Comparison of ENCODE assay signal across 8 cellular contexts in the genomic region with DNA sequence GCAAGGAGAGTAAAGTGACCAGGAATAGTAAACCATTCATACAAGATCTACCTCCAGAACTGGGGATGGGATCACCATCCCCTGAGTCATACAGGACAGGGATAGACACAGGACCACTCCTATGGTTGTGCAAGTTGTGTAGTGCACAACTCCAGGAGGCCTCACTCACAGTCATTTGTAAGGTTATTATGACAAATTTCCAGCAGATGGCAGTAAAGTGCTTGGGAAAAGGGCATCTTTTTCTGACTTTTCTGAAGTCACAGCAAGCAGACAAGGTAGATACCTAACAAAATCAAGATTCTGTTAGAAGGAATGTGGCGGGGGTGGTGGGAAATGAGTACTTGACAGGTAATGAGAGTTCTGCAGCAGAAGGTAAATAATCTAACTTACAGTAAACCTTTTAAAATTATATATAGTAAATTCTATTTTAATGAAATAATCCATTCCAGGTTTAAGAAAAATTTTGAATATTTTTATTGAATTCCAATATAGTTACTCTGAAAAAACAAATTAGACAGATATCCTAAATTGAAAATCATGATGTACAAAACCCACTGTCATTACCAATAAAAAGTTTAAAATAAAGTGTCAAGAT. TPM values are rescaled to one million over a fixed set of nuclear protein-coding genes. Genes with fewer than 3 reads are reported as not detected.
A peak's percentile ranks its signal among the peaks of the same experiment; 100 is the strongest.
DNase-seq lines count a peak whose midpoint lies in the region; ATAC-seq and TF ChIP-seq lines count a peak whose summit lies in the region.

No MANE protein-coding gene starts in this region.

- H3F3A ChIP-seq in smooth muscle cell (ENCODE audit: low read depth) = no peaks in the 10 kb centered on the region

- no peak overlapping the region for H3K9ac ChIP-seq in smooth muscle cell (ENCODE audit: low read depth)

- H3K79me2 ChIP-seq in smooth muscle cell (ENCODE audit: low read depth) = no peaks in the 10 kb centered on the region

- H3K36me3 ChIP-seq in BE2C (peaks cover 8% of the 10 kb centered on the region), smooth muscle cell (ENCODE audit: low read depth) (no peaks in the 10 kb centered on the region)

- H3K9me3 ChIP-seq in BE2C = no peaks in the 10 kb centered on the region
- no peaks in the 10 kb centered on the region for H3K9me3 ChIP-seq in smooth muscle cell (replicated peaks; ENCODE audit: low read depth)

- no peaks in the 10 kb centered on the region for H4K20me1 ChIP-seq in smooth muscle cell (ENCODE audit: low read depth)

- TF ChIP-seq CTCF in BE2C (IDR thresholded peaks at IDR 0.05; ENCODE audit: low read depth, low read length) (peak; percentile 72), GM12874 (IDR thresholded peaks at IDR 0.05; ENCODE audit: insufficient read depth, low read depth, low read length) (peak; percentile 45), smooth muscle cell (IDR thresholded peaks at IDR 0.05; ENCODE audit: borderline replicate concordance, insufficient read depth, poor library complexity, severe bottlenecking) (peak; percentile 66)

- WGBS in smooth muscle cell (ENCODE audit: low lambda C conversion rate) = 12% methylated on average over 1 of the region's 1 CpG

- H3K27ac ChIP-seq in smooth muscle cell (ENCODE audit: low read depth) = no peak overlapping the region

- H3K4me3 ChIP-seq in BE2C (ENCODE audit: low read depth, low read length) = no peak overlapping the region
- no peak overlapping the region for H3K4me3 ChIP-seq in smooth muscle cell

- DNase-seq in BE2C = peak; percentile 16
- peak; percentile 85 for DNase-seq in NCI-H82 (lab: John Stamatoyannopoulos, UW)
- peak; percentile 76 for DNase-seq in astrocyte of the hippocampus (ENCODE audit: low read depth, low spot score)
- peak; percentile 59 for DNase-seq in iPS DF 19.7 (ENCODE audit: low read depth, low spot score)
- no peak for DNase-seq in smooth muscle cell (lab: John Stamatoyannopoulos, UW; ENCODE audit: unreplicated experiment)

- H3K4me1 ChIP-seq in BE2C = no peaks in the 10 kb centered on the region
- H3K4me1 ChIP-seq in smooth muscle cell (ENCODE audit: low read depth) = peaks cover 18% of the 10 kb centered on the region

- no peaks in the 10 kb centered on the region for H3K27me3 ChIP-seq in BE2C
- H3K27me3 ChIP-seq in smooth muscle cell (ENCODE audit: low read depth) = no peaks in the 10 kb centered on the region

- no peak overlapping the region for H3K4me2 ChIP-seq in smooth muscle cell

- ATAC-seq in HG03342 (IDR thresholded peaks at IDR 0.05; ENCODE audit: unreplicated experiment) (peak; percentile 76), GM19035 (IDR thresholded peaks at IDR 0.05; ENCODE audit: unreplicated experiment) (no peak)

- peak overlapping the region; percentile 5 for H2AFZ ChIP-seq in smooth muscle cell (ENCODE audit: low read depth)

RNA-seq across cellular contexts. Expression of gene KIF27, which starts 16.7 kb away (rescaled TPM):
- 0.80 TPM for polyA plus RNA-seq in BE2C (2012; ENCODE audit: insufficient read depth, insufficient read length, low read depth)
- 3.3 and 11.0 TPM in 2 replicates for total RNA-seq in smooth muscle cell
- polyA plus RNA-seq in smooth muscle cell = 1.9 and 4.4 TPM in 2 replicates

RNA-seq across cellular contexts. Expression of gene HNRNPK, which starts 42.1 kb away (rescaled TPM):
- polyA plus RNA-seq in BE2C (2012; ENCODE audit: insufficient read depth, insufficient read length, low read depth) = 396 TPM
- 532 and 584 TPM in 2 replicates for total RNA-seq in smooth muscle cell
- 468 and 469 TPM in 2 replicates for polyA plus RNA-seq in smooth muscle cell

RNA-seq across cellular contexts. Expression of gene RMI1, which starts 42.6 kb away (rescaled TPM):
- polyA plus RNA-seq in BE2C (2012; ENCODE audit: insufficient read depth, insufficient read length, low read depth) = 2.3 TPM
- total RNA-seq in smooth muscle cell = 8.3 and 11.1 TPM in 2 replicates
- polyA plus RNA-seq in smooth muscle cell = 3.2 and 3.6 TPM in 2 replicates
